Comparison of ENCODE assay signal across 8 cellular contexts in the genomic region with DNA sequence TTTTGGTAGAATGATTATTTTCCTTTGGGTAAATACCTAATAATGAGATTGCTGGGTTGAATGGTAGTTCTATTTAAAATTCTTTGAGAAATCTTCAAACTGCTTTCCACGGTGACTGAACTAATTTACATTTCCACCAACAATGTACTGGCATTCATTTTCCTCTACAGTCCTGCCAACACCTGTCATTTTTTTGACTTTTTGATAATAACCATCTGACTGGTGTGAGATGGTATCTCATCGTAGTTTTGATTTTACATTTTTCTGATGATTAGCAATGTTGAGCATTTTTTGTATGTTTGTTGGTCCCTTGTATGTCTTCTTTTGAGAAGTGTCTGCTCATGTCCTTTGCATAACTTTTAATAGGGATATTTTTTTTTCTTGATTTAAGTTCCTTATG. TPM values are rescaled to one million over a fixed set of nuclear protein-coding genes. Genes with fewer than 3 reads are reported as not detected.
"Had no signal": no experiment of that assay in that cellular context is flagged by ENCODE, and none has a peak within 500 bp of the region (broad histone marks: within the 10 kb centered on the region; RNA-seq: fewer than 3 reads in every experiment).

No MANE protein-coding gene starts in this region.

- FAIRE-seq: HepG2, HTR-8/SVneo, K562 had no signal

- H3K27me3 Mint-ChIP-seq: IgD-negative memory B cell had no signal

- H3K4me1 Mint-ChIP-seq: IgD-negative memory B cell had no signal

- H3K4me3 Mint-ChIP-seq: IgD-negative memory B cell had no signal

- H3K36me3 Mint-ChIP-seq: IgD-negative memory B cell had no signal

- DNase-seq: IMR-90, KBM-7, KG1 had no signal

- ATAC-seq: HepG2, K562 had no signal

- H3K4me3 ChIP-seq: K562 had no signal

- H3K27ac ChIP-seq: HL-60 had no signal

- H3K27ac Mint-ChIP-seq: IgD-negative memory B cell had no signal

RNA-seq across cellular contexts. Expression of a gene that starts 23.5 kb away (rescaled TPM):
- polyA plus RNA-seq: HepG2, IgD-negative memory B cell had no signal
